In the genomic region with DNA sequence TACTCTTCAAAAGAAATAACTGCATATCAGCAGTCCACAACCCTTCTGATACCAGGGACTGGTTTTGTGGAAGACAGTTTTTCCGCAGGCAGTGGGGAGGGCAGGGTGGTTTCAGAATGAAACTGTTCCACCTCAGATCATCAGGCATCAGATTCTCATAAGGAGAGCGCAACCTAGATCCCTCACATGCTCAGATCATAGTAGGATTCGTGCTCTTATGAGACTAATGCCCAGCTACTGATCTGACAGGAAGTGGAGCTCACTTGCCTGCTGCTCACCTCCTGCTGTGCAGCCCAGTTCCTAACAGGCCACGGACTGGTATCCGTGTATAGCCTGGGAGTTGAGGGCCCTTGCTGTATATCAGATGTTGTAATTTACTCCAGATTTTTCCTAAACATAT, we compare ENCODE assay signal across 8 cellular contexts. TPM values are rescaled to one million over a fixed set of nuclear protein-coding genes. Genes with fewer than 3 reads are reported as not detected.
DNase-seq lines count a peak whose midpoint lies in the region; ATAC-seq and TF ChIP-seq lines count a peak whose summit lies in the region.

No MANE protein-coding gene starts in this region.

- TF ChIP-seq POLR2A in ovary (IDR thresholded peaks at IDR 0.05): no peak

- no peak for TF ChIP-seq EP300 in ovary (IDR thresholded peaks at IDR 0.05)

- no peak for TF ChIP-seq CTCF in cardiac muscle cell (IDR thresholded peaks at IDR 0.05; ENCODE audit: low read depth, low read length)
- no peak for TF ChIP-seq CTCF in right atrium auricular region (IDR thresholded peaks at IDR 0.05)
- TF ChIP-seq CTCF in ovary (IDR thresholded peaks at IDR 0.05): no peak

- H3K4me1 ChIP-seq in cardiac muscle cell (ENCODE audit: low read depth) (peaks cover 3% of the 10 kb centered on the region), right atrium auricular region (peaks cover 0 to 11% of the 10 kb centered on the region in 2 donors), ovary (ENCODE audit: insufficient read depth) (no peaks in the 10 kb centered on the region)

- H3K27me3 ChIP-seq in cardiac muscle cell: no peaks in the 10 kb centered on the region
- H3K27me3 ChIP-seq in right atrium auricular region: no peaks in the 10 kb centered on the region
- H3K27me3 ChIP-seq in ovary: no peaks in the 10 kb centered on the region

- DNase-seq in cardiac muscle cell (ENCODE audit: low read depth in 1 of 2, low spot score in 1 of 2) (no peak), right atrium auricular region (ENCODE audit: low spot score) (no peak), UCSD-AML1 (lab: John Stamatoyannopoulos, UW; ENCODE audit: unreplicated experiment) (peak; percentile 19), cerebellar nuclear complex (lab: John Stamatoyannopoulos, UW) (no peak), C1 segment of cervical spinal cord (lab: John Stamatoyannopoulos, UW) (no peak), ovary (no peak)
- DNase-seq in stimulated activated CD8-positive, alpha-beta memory T cell treated with anti-CD3 and anti-CD28 coated beads, Interleukin-4, amount 100 ng/mL, for 48 hours: peak; percentile 39

- WGBS in ovary, 3 donors: 69 to 77% (median 71%) methylated on average over 5 of the region's 5 CpGs

- no peaks in the 10 kb centered on the region for H3K36me3 ChIP-seq in cardiac muscle cell
- no peaks in the 10 kb centered on the region for H3K36me3 ChIP-seq in right atrium auricular region
- H3K36me3 ChIP-seq in ovary: no peaks in the 10 kb centered on the region

- ATAC-seq in HG03025 (IDR thresholded peaks at IDR 0.05; ENCODE audit: low FRiP score, unreplicated experiment): peak; percentile 51

- H3K4me3 ChIP-seq in cardiac muscle cell: no peak overlapping the region
- H3K4me3 ChIP-seq in right atrium auricular region: no peak overlapping the region
- no peak overlapping the region for H3K4me3 ChIP-seq in ovary

- H3K27ac ChIP-seq in cardiac muscle cell (peak overlapping the region; percentile 53), right atrium auricular region (no peak overlapping the region), ovary (no peak overlapping the region)

- intact Hi-C loops in ovary (cut with DNase I): no loop called here

- H3K9me3 ChIP-seq in cardiac muscle cell (ENCODE audit: low read depth) (no peaks in the 10 kb centered on the region), right atrium auricular region (no peaks in the 10 kb centered on the region), ovary (no peaks in the 10 kb centered on the region)

RNA-seq across cellular contexts. Expression of a gene that starts 11.5 kb away (rescaled TPM):
- total RNA-seq in cardiac muscle cell (93.1 and 139 TPM in 2 replicates), right atrium auricular region (10 to 100 TPM; 58.9 to 64.4 TPM), ovary (100 to 1,000 TPM in 3 of 7 donors, 10 to 100 TPM in 4; 85.7 to 114 (median 99.6) TPM)
- polyA plus RNA-seq in cardiac muscle cell (106 and 171 TPM in 2 replicates), ovary (10 to 100 TPM; 11.0 to 16.4 TPM)

RNA-seq across cellular contexts. Expression of a gene that starts 11.8 kb away (rescaled TPM):
- total RNA-seq in cardiac muscle cell (17.5 and 34.4 TPM in 2 replicates), right atrium auricular region (10 to 100 TPM; 18.9 to 32.9 TPM), ovary (10 to 100 TPM; 19.7 to 29.3 (median 23.6) TPM)
- polyA plus RNA-seq in cardiac muscle cell (42.5 and 49.6 TPM in 2 replicates), ovary (10 to 100 TPM; 12.3 to 19.1 TPM)

RNA-seq across cellular contexts. Expression of a gene that starts 34.3 kb away (rescaled TPM):
- total RNA-seq in cardiac muscle cell (5.0 and 7.7 TPM in 2 replicates), right atrium auricular region (10 to 100 TPM in 1 of 2 donors, 1 to 10 TPM in 1; 6.8 to 12.1 TPM), ovary (10 to 100 TPM in 3 of 7 donors, 1 to 10 TPM in 4; 3.2 to 14.6 (median 9.1) TPM)
- polyA plus RNA-seq in cardiac muscle cell (21.9 and 24.9 TPM in 2 replicates), ovary (10 to 100 TPM in 1 of 2 donors, 1 to 10 TPM in 1; 4.4 to 18.5 TPM)

RNA-seq across cellular contexts. Expression of a gene that starts 50.9 kb away (rescaled TPM):
- total RNA-seq in cardiac muscle cell (17.7 and 25.6 TPM in 2 replicates), right atrium auricular region (10 to 100 TPM; 27.8 to 30.1 TPM), ovary (10 to 100 TPM; 34.8 to 59.2 (median 56.5) TPM)
- polyA plus RNA-seq in cardiac muscle cell (44.9 and 45.8 TPM in 2 replicates), ovary (10 to 100 TPM; 11.9 to 22.5 TPM)

Comparison
In these comparisons a context has a peak if more than half of its experiments do, and no peak if none do; other contexts are left out.
1. DNase-seq: peak in UCSD-AML1 (single experiment) and stimulated activated CD8-positive, alpha-beta memory T cell treated with anti-CD3 and anti-CD28 coated beads, Interleukin-4, amount 100 ng/mL, for 48 hours (single experiment); none in cardiac muscle cell (0 of 2), right atrium auricular region (single experiment), cerebellar nuclear complex (0 of 2), C1 segment of cervical spinal cord (0 of 14) and ovary (0 of 5).